ENCODE assay signal across 1 cellular context in genomic region chr12:12614342-12614741, GRCh38.
TF ChIP-seq lines count a peak whose summit lies in the region.

No MANE protein-coding gene starts in this region.

TF ChIP-seq in HEK293, 187 proteins besides CTCF, POLR2A, EP300 and RAD21 (continued from another document):
- TF ChIP-seq ZNF26 (tag by site-specific recombination; IDR thresholded peaks at IDR 0.05): no peak
